Comparison of ENCODE assay signal across 22 cellular contexts in the genomic region with DNA sequence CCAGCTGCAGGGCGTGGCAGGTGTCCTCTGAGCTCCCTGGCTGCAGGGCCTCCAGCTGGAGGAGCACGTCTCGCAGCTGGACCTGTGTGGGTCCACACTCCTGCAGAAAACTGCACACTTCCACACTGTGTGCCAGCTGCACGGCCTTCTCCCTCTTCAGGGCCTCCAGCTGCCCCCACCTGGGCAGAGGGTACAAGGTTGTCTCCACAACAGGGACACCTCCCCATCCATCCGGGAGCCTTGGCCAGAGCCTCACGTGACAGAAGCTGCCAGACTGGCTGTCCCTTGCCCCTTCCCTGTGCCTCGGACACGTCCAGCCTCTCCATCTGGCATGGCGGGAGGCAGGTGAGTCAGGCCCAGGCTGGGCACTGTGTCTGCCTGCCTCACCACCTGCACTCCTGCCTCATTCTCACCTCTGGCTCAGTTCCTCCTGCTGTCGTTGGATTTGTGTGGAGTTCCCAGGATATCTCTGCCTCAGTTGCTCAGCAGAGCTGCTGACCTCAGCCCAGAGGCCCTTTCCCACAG.
"Had no signal": no experiment of that assay in that cellular context is flagged by ENCODE, and none has a peak within 500 bp of the region (broad histone marks: within the 10 kb centered on the region; RNA-seq: fewer than 3 reads in every experiment).

No MANE protein-coding gene starts in this region.

- H3K9me3 Mint-ChIP-seq: dendritic cell treated with granulocyte-macrophage colony-stimulating factor and Interleukin-4, amounts not matched to agents 40 ng/mL and 50 ng/mL, for 4 days; effector memory CD8-positive, alpha-beta T cell; immature natural killer cell; memory B cell; mesothelial cell of epicardium; natural killer cell; neural crest cell; stimulated activated naive CD8-positive, alpha-beta T cell treated with anti-CD3 and anti-CD28 coated beads, Interleukin-15, Interleukin-2, amounts not matched to agents 100 ng/mL and 50 ng/mL, for 24 hours had no signal

- H3K27ac Mint-ChIP-seq: dendritic cell treated with granulocyte-macrophage colony-stimulating factor and Interleukin-4, amounts not matched to agents 40 ng/mL and 50 ng/mL, for 4 days; memory B cell; mesothelial cell of epicardium; natural killer cell; progenitor cell of endocrine pancreas; stimulated activated naive CD8-positive, alpha-beta T cell treated with anti-CD3 and anti-CD28 coated beads, Interleukin-15, Interleukin-2, amounts not matched to agents 100 ng/mL and 50 ng/mL, for 24 hours had no signal

- H3K27ac ChIP-seq: left ventricle myocardium inferior, lower lobe of right lung, pancreas, tibial artery, upper lobe of left lung, uterus had no signal

- H3K36me3 Mint-ChIP-seq: immature natural killer cell, memory B cell, mesothelial cell of epicardium, natural killer cell had no signal

- H3K4me2 ChIP-seq: smooth muscle cell had no signal

- FAIRE-seq: frontal cortex, keratinocyte, pancreas had no signal

- H3K4me3 ChIP-seq: left ventricle myocardium inferior, lower lobe of right lung, pancreas, smooth muscle cell, tibial artery, upper lobe of left lung, uterus had no signal

- DNase-seq: effector memory CD8-positive, alpha-beta T cell; erythroblast; immature natural killer cell; left ventricle myocardium inferior; lower lobe of right lung; natural killer cell; nucleus accumbens; stimulated activated CD4-positive, alpha-beta T cell treated with anti-CD3 and anti-CD28 coated beads, Interleukin-2, amount 100 ng/mL, for 48 hours; tibial artery; uterus had no signal

- H3K36me3 ChIP-seq: left ventricle myocardium inferior, lower lobe of right lung, pancreas, tibial artery, upper lobe of left lung, uterus had no signal

- H3K9me3 ChIP-seq: left ventricle myocardium inferior, lower lobe of right lung, pancreas, tibial artery, upper lobe of left lung, uterus had no signal

- H3K4me3 Mint-ChIP-seq: dendritic cell treated with granulocyte-macrophage colony-stimulating factor and Interleukin-4, amounts not matched to agents 40 ng/mL and 50 ng/mL, for 4 days; effector memory CD8-positive, alpha-beta T cell; immature natural killer cell; memory B cell; mesothelial cell of epicardium; natural killer cell; neural crest cell; stimulated activated naive CD8-positive, alpha-beta T cell treated with anti-CD3 and anti-CD28 coated beads, Interleukin-15, Interleukin-2, amounts not matched to agents 100 ng/mL and 50 ng/mL, for 24 hours had no signal

- H3K27me3 ChIP-seq: pancreas, uterus had no signal

- ATAC-seq: effector memory CD8-positive, alpha-beta T cell; lower lobe of right lung; natural killer cell; pancreas; right cardiac atrium had no signal
